Comparison of ENCODE assay signal across 33 cellular contexts in the genomic region with DNA sequence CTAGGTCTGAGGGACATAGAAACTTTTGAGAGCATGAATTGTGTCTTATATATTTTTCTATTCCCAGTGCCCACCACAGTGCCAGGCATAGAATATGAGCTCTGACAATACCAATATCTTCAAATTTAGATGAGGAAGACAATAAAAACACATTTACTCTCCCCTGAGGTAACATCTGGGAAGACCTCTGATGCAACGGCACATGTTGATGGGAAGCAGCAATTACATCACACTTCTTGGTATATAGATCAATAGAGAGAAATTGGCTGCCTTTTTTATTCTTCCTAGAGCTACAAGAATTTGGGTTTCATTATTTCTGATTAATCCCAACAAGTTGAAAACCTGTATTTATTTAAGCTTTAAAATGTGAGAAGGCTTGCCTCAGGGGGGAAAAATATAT.
"Had no signal": no experiment of that assay in that cellular context is flagged by ENCODE, and none has a peak within 500 bp of the region (broad histone marks: within the 10 kb centered on the region; RNA-seq: fewer than 3 reads in every experiment).

No MANE protein-coding gene starts in this region.

- H3K4me1 ChIP-seq: adrenal gland, ascending aorta, body of pancreas, breast epithelium had no signal

- H3K4me3 ChIP-seq: adrenal gland, ascending aorta, body of pancreas, breast epithelium, cardiac muscle cell had no signal

- FAIRE-seq: astrocyte, bronchial epithelial cell had no signal

- H3K9me3 ChIP-seq: adrenal gland, ascending aorta, body of pancreas, breast epithelium had no signal

- DNase-seq: activated effector memory CD4-positive, alpha-beta T cell treated with anti-CD3 and anti-CD28 coated beads, Interleukin-2, amount 50 U/mL, for 16 hours; activated effector memory CD4-positive, alpha-beta T cell treated with Interleukin-2 at 50 U/mL for 16 hours; activated gamma-delta T cell; activated gamma-delta T cell treated with Interleukin-2 at 50 U/mL for 16 hours; activated naive CD4-positive, alpha-beta T cell; activated naive CD4-positive, alpha-beta T cell treated with anti-CD3 and anti-CD28 coated beads for 36 hours; activated naive CD4-positive, alpha-beta T cell treated with anti-CD3 and anti-CD28 coated beads, Interleukin-2, amount 10 ng/mL, durations not matched to agents 7 days and 5 days; activated naive CD4-positive, alpha-beta T cell treated with anti-CD3 and anti-CD28 coated beads, Interleukin-2, amount 50 U/mL, for 16 hours; activated naive CD4-positive, alpha-beta T cell treated with Interleukin-2 at 50 U/mL for 16 hours; activated naive CD8-positive, alpha-beta T cell treated with anti-CD3 and anti-CD28 coated beads for 36 hours; activated naive CD8-positive, alpha-beta T cell treated with anti-CD3 and anti-CD28 coated beads, Interleukin-2, amount 10 ng/mL, durations not matched to agents 7 days and 5 days; activated naive CD8-positive, alpha-beta T cell treated with anti-CD3 and anti-CD28 coated beads, Interleukin-2, amount 50 U/mL, for 24 hours; activated T-cell treated with anti-CD3 and anti-CD28 coated beads, Interleukin-2, amount 50 U/mL, for 1 hour; activated T-cell treated with anti-CD3 and anti-CD28 coated beads, Interleukin-2, amount 50 U/mL, for 24 hours; activated T-cell treated with anti-CD3 and anti-CD28 coated beads, Interleukin-2, amount 50 U/mL, for 4 hours; activated T-cell treated with anti-CD3 and anti-CD28 coated beads, Interleukin-2, amount 50 U/mL, for 48 hours; activated T-cell treated with anti-CD3 and anti-CD28 coated beads, Interleukin-2, amount 50 U/mL, for 72 hours; adrenal gland; amniotic stem cell; amygdala; anterior cingulate cortex; aorta; body of pancreas; brain microvascular endothelial cell; central memory CD4-positive, alpha-beta T cell; cerebellar nuclear complex had no signal

- H3K27me3 ChIP-seq: adrenal gland, ascending aorta, body of pancreas, brain microvascular endothelial cell, breast epithelium, cardiac muscle cell had no signal

- H3K27ac ChIP-seq: adrenal gland, ascending aorta, body of pancreas, brain microvascular endothelial cell, breast epithelium, cardiac muscle cell had no signal

- H3K36me3 ChIP-seq: adrenal gland, ascending aorta, brain microvascular endothelial cell, breast epithelium, cardiac muscle cell had no signal

- ATAC-seq: activated naive CD4-positive, alpha-beta T cell treated with anti-CD3 and anti-CD28 coated beads, Interleukin-2, amount 50 U/mL, for 72 hours; activated naive CD8-positive, alpha-beta T cell treated with anti-CD3 and anti-CD28 coated beads, Interleukin-2, amount 50 U/mL, for 24 hours; activated T-cell treated with anti-CD3 and anti-CD28 coated beads, Interleukin-2, amount 50 U/mL, for 4 hours; activated T-cell treated with anti-CD3 and anti-CD28 coated beads, Interleukin-2, amount 50 U/mL, for 72 hours; activated T-helper 17 cell treated with anti-CD3 and anti-CD28 coated beads, Interleukin-2, amount 50 U/mL, for 72 hours; body of pancreas had no signal
